Comparison of ENCODE assay signal across 1 cellular context in the genomic region with DNA sequence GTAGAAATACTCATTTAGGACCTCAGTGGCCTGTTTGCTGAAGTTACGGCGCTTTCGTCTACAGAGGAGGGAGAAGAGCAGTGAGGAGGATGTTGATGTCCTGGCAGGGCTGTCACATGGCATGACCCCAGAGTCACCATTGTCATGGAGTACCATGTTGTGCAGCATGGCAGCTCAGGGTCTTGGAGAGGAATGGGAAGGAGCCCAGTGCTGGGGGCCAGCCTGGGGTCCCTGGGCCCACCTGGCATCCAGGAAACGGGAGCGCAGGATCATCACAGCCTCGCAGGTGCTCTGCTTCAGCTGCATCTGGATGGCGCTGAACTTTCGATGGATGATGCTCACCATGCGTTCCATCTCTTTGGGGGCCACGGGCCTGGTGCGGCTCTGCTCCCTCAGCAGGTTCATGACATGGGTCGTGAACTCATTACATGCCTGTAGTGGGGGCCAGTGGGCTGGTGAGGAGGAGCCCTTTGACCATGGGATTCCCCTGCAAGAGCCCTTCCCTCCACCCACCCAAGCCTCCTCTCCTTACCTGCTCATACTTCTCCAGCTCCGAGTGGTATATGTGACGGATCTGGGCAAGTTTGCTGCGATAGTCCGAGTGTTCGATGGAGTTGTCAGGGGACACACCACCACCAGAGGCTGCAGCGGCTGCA.
TF ChIP-seq lines count a peak whose summit lies in the region.

No MANE protein-coding gene starts in this region.

TF ChIP-seq in K562, 482 proteins besides CTCF, POLR2A, EP300 and RAD21:
- TF ChIP-seq MED1 (CRISPR knock-in tag; IDR thresholded peaks at IDR 0.05; ENCODE audit: borderline replicate concordance): 0 out of 2 replicates have a peak, but pooled peaks have one; percentile 73
- TF ChIP-seq ZNF263 (CRISPR knock-in tag; IDR thresholded peaks at IDR 0.05; ENCODE audit: borderline replicate concordance): 0 out of 2 replicates have a peak, but pooled peaks have one; percentile 28
- TF ChIP-seq POLR2G (IDR thresholded peaks at IDR 0.05; ENCODE audit: low read depth, low read length): peak; percentile 63
- peak; percentile 62 for TF ChIP-seq RBFOX2 (IDR thresholded peaks at IDR 0.05; ENCODE audit: low read depth, low read length)
- TF ChIP-seq, protein P1, sequence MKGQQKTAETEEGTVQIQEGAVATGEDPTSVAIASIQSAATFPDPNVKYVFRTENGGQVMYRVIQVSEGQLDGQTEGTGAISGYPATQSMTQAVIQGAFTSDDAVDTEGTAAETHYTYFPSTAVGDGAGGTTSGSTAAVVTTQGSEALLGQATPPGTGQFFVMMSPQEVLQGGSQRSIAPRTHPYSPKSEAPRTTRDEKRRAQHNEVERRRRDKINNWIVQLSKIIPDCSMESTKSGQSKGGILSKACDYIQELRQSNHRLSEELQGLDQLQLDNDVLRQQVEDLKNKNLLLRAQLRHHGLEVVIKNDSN (CRISPR knock-in tag; IDR thresholded peaks at IDR 0.05): 0 out of 2 replicates have a peak, but pooled peaks have one; percentile 18
- 0 out of 4 replicates have a peak, but pooled peaks of 1 of the 2 experiments have one; percentile 3 for TF ChIP-seq MAZ (CRISPR knock-in tag; conservative IDR thresholded peaks at IDR 0.05 in 1 of 2, IDR thresholded peaks at IDR 0.05 in 1 of 2)
- TF ChIP-seq CXXC5 (CRISPR knock-in tag; IDR thresholded peaks at IDR 0.05): 0 out of 2 replicates have a peak, but pooled peaks have one; percentile 3
